In the genomic region with DNA sequence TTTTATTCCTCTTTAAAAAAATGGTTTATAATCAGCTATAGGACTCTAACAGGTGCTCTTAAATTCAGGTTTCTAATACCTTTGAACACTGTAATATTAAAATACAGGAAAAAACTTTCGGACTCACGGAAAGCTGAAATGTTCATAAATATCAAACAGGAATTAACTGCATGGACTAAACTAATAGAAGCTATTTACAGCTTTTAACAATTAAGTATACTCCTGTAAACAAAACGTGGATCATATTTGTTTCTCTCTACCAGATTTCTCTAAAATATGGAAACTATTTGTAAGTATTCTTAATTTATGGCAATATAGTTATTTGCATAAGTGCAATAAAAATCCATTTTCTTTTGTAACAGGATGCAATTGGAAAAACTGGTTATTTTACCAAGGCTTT, we compare ENCODE assay signal across 17 cellular contexts.
DNase-seq lines count a peak whose midpoint lies in the region; FAIRE-seq and TF ChIP-seq lines count a peak whose summit lies in the region.
"Had no signal": no experiment of that assay in that cellular context is flagged by ENCODE, and none has a peak within 500 bp of the region (broad histone marks: within the 10 kb centered on the region; RNA-seq: fewer than 3 reads in every experiment).

No MANE protein-coding gene starts in this region.

- no peak overlapping the region for H2BK15ac ChIP-seq in mesendoderm (replicated peaks; ENCODE audit: low read depth)

- H3K4ac ChIP-seq in mesendoderm (ENCODE audit: low read depth, low read length), result no peak overlapping the region

- H4K8ac ChIP-seq in mesendoderm (ENCODE audit: low read depth, low read length), result no peak overlapping the region

- H4K5ac ChIP-seq in mesendoderm (ENCODE audit: low read length), result no peak overlapping the region

- no peak overlapping the region for H3K4me3 ChIP-seq in astrocyte of the spinal cord (ENCODE audit: low read depth, low read length)
- no peak overlapping the region for H3K4me3 ChIP-seq in mesendoderm (ENCODE audit: low read length)
- H3K4me3 ChIP-seq: A549, HAP-1 had no signal

- no peak overlapping the region for H3K4me2 ChIP-seq in mesendoderm (ENCODE audit: low read length)
- H3K4me2 ChIP-seq: A549 had no signal

- peak; percentile 3 for DNase-seq in LHCN-M2 (ENCODE audit: low read depth)
- peak; percentile 35 for DNase-seq in astrocyte of the spinal cord (ENCODE audit: low read depth, low spot score)
- DNase-seq in mesendoderm, result peak; percentile 44
- no peak for DNase-seq in head of caudate nucleus
- no peak for DNase-seq in NCI-H82 (lab: John Stamatoyannopoulos, UW)
- no peak for DNase-seq in T1000 (lab: John Stamatoyannopoulos, UW)
- DNase-seq: BE2C, HFFc6 had no signal

- no peak overlapping the region for H3K23ac ChIP-seq in mesendoderm (ENCODE audit: low read length)

- H3K9ac ChIP-seq in mesendoderm (ENCODE audit: low read length), result no peak overlapping the region

- H3K79me2 ChIP-seq in mesendoderm (ENCODE audit: control insufficient read depth, insufficient read depth, low read length), result no peaks in the 10 kb centered on the region

- peak; percentile 3 for FAIRE-seq in G401.6 (lab: Jason Lieb, UNC)
- FAIRE-seq: A549, D721Med, GM12892, H1, HepG2, HTR-8/SVneo had no signal

- no peak overlapping the region for H3K56ac ChIP-seq in mesendoderm (ENCODE audit: low read length)

- in situ Hi-C loops in astrocyte of the spinal cord (cut with HindIII; ENCODE audit: low sequenced_read_pairs), result no loop called here

- no CpG with 5 or more reads among the region's 3 CpGs for WGBS in mesendoderm (ENCODE audit: extremely low coverage, insufficient coverage, low lambda C conversion rate)

- H3K4me1 ChIP-seq in mesendoderm (ENCODE audit: control insufficient read depth, low read depth, low read length), result no peaks in the 10 kb centered on the region
- H3K4me1 ChIP-seq: BE2C, HAP-1 had no signal

- no peaks in the 10 kb centered on the region for H3K27me3 ChIP-seq in mesendoderm (ENCODE audit: insufficient read depth, low read length, poor library complexity)
- H3K27me3 ChIP-seq: BE2C had no signal

- intact Hi-C loops in head of caudate nucleus (cut with DNase I), result no loop called here

- H3K79me1 ChIP-seq in mesendoderm (ENCODE audit: low read length), result no peaks in the 10 kb centered on the region

- no peak for TF ChIP-seq CTCF in astrocyte of the spinal cord (IDR thresholded peaks at IDR 0.05; ENCODE audit: low read depth, low read length)

- H2BK120ac ChIP-seq in mesendoderm (ENCODE audit: low read depth, low read length), result no peak overlapping the region

- H3K18ac ChIP-seq in mesendoderm (ENCODE audit: low read length), result no peak overlapping the region

- H3K27ac ChIP-seq in mesendoderm (ENCODE audit: low read depth, low read length), result no peak overlapping the region
- H3K27ac ChIP-seq: A549, C4-2B had no signal

- no peak overlapping the region for H2AK5ac ChIP-seq in mesendoderm (ENCODE audit: low read length)

- no peak overlapping the region for H2BK5ac ChIP-seq in mesendoderm (ENCODE audit: low read length)

- H3K36me3 ChIP-seq in mesendoderm (ENCODE audit: control insufficient read depth, insufficient read depth, low read length), result no peaks in the 10 kb centered on the region
- H3K36me3 ChIP-seq: BE2C, HAP-1 had no signal

Comparison
In these comparisons a context has a peak if more than half of its experiments do, and no peak if none do; other contexts are left out.
1. DNase-seq: peak in LHCN-M2 (single experiment), astrocyte of the spinal cord (single experiment) and mesendoderm (single experiment); none in head of caudate nucleus (0 of 42), NCI-H82 (single experiment) and T1000 (single experiment).